In the genomic region with DNA sequence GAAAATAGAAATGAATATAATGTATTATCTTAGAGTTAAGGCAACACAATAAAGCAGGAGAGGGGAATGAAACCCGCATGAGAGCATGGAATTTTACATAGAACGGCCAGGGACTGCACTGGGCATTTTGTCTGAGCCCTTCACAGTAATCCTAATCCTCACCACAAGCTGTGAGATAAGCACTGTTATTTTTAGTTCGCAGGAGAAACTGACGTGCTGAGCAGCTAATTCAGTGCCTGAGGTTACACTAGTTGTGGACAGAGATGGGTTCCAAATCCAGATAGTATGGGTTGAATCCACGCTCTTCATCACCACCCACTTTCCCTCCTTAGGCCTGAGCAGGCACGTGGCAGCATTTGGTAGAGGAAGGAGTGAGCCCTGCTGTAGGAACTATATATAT, we compare ENCODE assay signal across 16 cellular contexts. TPM values are rescaled to one million over a fixed set of nuclear protein-coding genes. Genes with fewer than 3 reads are reported as not detected.
DNase-seq lines count a peak whose midpoint lies in the region; ATAC-seq and TF ChIP-seq lines count a peak whose summit lies in the region.
"Had no signal": no experiment of that assay in that cellular context is flagged by ENCODE, and none has a peak within 500 bp of the region (broad histone marks: within the 10 kb centered on the region; RNA-seq: fewer than 3 reads in every experiment).

No MANE protein-coding gene starts in this region.

- H3K4me3 ChIP-seq in HEK293 (ENCODE audit: low read depth, low read length) (no peak overlapping the region), left ventricle myocardium inferior (no peak overlapping the region), upper lobe of right lung (no peak overlapping the region)
- H3K4me3 ChIP-seq: A549; BLaER1 treated with 17β-estradiol and CSF1 and Interleukin-3, amounts not matched to agents 10 nM and 100 nM; K562; PC-9 had no signal

- H3K27ac Mint-ChIP-seq in central memory CD8-positive, alpha-beta T cell (ENCODE audit: low read depth), result peak overlapping the region; percentile 8
- H3K27ac Mint-ChIP-seq in progenitor cell of endocrine pancreas, result peak overlapping the region; percentile 85
- H3K27ac Mint-ChIP-seq in endothelial cell (ENCODE audit: unreplicated experiment), result no peak overlapping the region

- CTCF ChIA-PET in HEK293 (lab: Yijun Ruan, JAX), result no interaction called here

- no peaks in the 10 kb centered on the region for H3K4me1 Mint-ChIP-seq in central memory CD8-positive, alpha-beta T cell
- H3K4me1 Mint-ChIP-seq in progenitor cell of endocrine pancreas (ENCODE audit: low read depth) (no peaks in the 10 kb centered on the region), endothelial cell (ENCODE audit: unreplicated experiment) (no peaks in the 10 kb centered on the region)

- H3K27ac ChIP-seq in HEK293 (ENCODE audit: extremely low read depth, low read depth, low read length) (no peak overlapping the region), left ventricle myocardium inferior (replicated peaks) (peak overlapping the region; percentile 27), upper lobe of right lung (no peak overlapping the region)
- H3K27ac ChIP-seq: A549; BLaER1 treated with 17β-estradiol and CSF1 and Interleukin-3, amounts not matched to agents 10 nM and 100 nM; PC-9 had no signal

- peaks cover 19% of the 10 kb centered on the region for H3K36me3 Mint-ChIP-seq in central memory CD8-positive, alpha-beta T cell (ENCODE audit: insufficient read depth)
- H3K36me3 Mint-ChIP-seq in progenitor cell of endocrine pancreas (ENCODE audit: insufficient read depth) (peaks cover 30% of the 10 kb centered on the region), endothelial cell (ENCODE audit: low read depth, unreplicated experiment) (peaks cover 40% of the 10 kb centered on the region)

- ATAC-seq in central memory CD8-positive, alpha-beta T cell (replicated peaks; ENCODE audit: extremely low read depth, poor library complexity, severe bottlenecking), result no peak
- ATAC-seq in upper lobe of right lung, result no peak
- no peak for ATAC-seq in GM21737 (IDR thresholded peaks at IDR 0.05; ENCODE audit: unreplicated experiment)
- ATAC-seq: A549, K562 had no signal

- no peak for DNase-seq in central memory CD8-positive, alpha-beta T cell (ENCODE audit: low spot score in 2 of 2)
- DNase-seq in left ventricle myocardium inferior (no peak), progenitor cell of endocrine pancreas (ENCODE audit: low spot score, unreplicated experiment) (no peak), endothelial cell (ENCODE audit: low spot score) (no peak), T1000 (lab: John Stamatoyannopoulos, UW) (no peak), upper lobe of right lung (no peak)
- DNase-seq: MV-4-11, NCI-H1417, NCI-H1930, NCI-H446, PC-9 had no signal

- no peaks in the 10 kb centered on the region for H3K9me3 Mint-ChIP-seq in central memory CD8-positive, alpha-beta T cell
- H3K9me3 Mint-ChIP-seq in progenitor cell of endocrine pancreas (ENCODE audit: low read depth) (no peaks in the 10 kb centered on the region), endothelial cell (ENCODE audit: unreplicated experiment) (no peaks in the 10 kb centered on the region)

- intact Hi-C loops in left ventricle myocardium inferior (cut with micrococcal nuclease), result no loop called here
- intact Hi-C loops in upper lobe of right lung (cut with DNase I), result no loop called here

- POLR2A ChIA-PET in HEK293 (lab: Yijun Ruan, JAX), result no interaction called here

- H3K27me3 ChIP-seq in left ventricle myocardium inferior (ENCODE audit: low read depth) (no peaks in the 10 kb centered on the region), upper lobe of right lung (no peaks in the 10 kb centered on the region)
- H3K27me3 ChIP-seq: BLaER1 treated with 17β-estradiol and CSF1 and Interleukin-3, amounts not matched to agents 10 nM and 100 nM had no signal

- TF ChIP-seq CTCF in HEK293 (tag by site-specific recombination; IDR thresholded peaks at IDR 0.05), result no peak
- TF ChIP-seq CTCF in left ventricle myocardium inferior (IDR thresholded peaks at IDR 0.05; ENCODE audit: borderline replicate concordance), result no peak
- TF ChIP-seq CTCF in progenitor cell of endocrine pancreas (IDR thresholded peaks at IDR 0.05; ENCODE audit: unreplicated experiment), result no peak
- TF ChIP-seq CTCF in endothelial cell (IDR thresholded peaks at IDR 0.05; ENCODE audit: unreplicated experiment), result no peak
- TF ChIP-seq CTCF in upper lobe of right lung (IDR thresholded peaks at IDR 0.05), result no peak

- H3K36me3 ChIP-seq in HEK293 (ENCODE audit: control insufficient read depth in 2 of 2, insufficient read depth in 1 of 2, low read length in 2 of 2), result peaks cover 80 to 89% of the 10 kb centered on the region in 2 experiments
- peaks cover 75% of the 10 kb centered on the region for H3K36me3 ChIP-seq in left ventricle myocardium inferior
- peaks cover 33% of the 10 kb centered on the region for H3K36me3 ChIP-seq in upper lobe of right lung

- H3K4me3 Mint-ChIP-seq in central memory CD8-positive, alpha-beta T cell, result no peak overlapping the region
- H3K4me3 Mint-ChIP-seq in progenitor cell of endocrine pancreas (ENCODE audit: low read depth), result no peak overlapping the region
- no peak overlapping the region for H3K4me3 Mint-ChIP-seq in endothelial cell (ENCODE audit: unreplicated experiment)

- H3K9me3 ChIP-seq in HEK293 (ENCODE audit: control insufficient read depth, insufficient read depth, low read depth, low read length) (peaks cover 10% of the 10 kb centered on the region), left ventricle myocardium inferior (replicated peaks) (no peaks in the 10 kb centered on the region), upper lobe of right lung (no peaks in the 10 kb centered on the region)

- H3K4me1 ChIP-seq in HEK293 (ENCODE audit: control insufficient read depth, insufficient read depth, low read length) (peaks cover 7% of the 10 kb centered on the region), left ventricle myocardium inferior (peaks cover 53% of the 10 kb centered on the region), upper lobe of right lung (no peaks in the 10 kb centered on the region)
- H3K4me1 ChIP-seq: A549; BLaER1 treated with 17β-estradiol and CSF1 and Interleukin-3, amounts not matched to agents 10 nM and 100 nM had no signal

- H3K27me3 Mint-ChIP-seq in central memory CD8-positive, alpha-beta T cell, result no peaks in the 10 kb centered on the region
- H3K27me3 Mint-ChIP-seq in progenitor cell of endocrine pancreas (no peaks in the 10 kb centered on the region), endothelial cell (ENCODE audit: unreplicated experiment) (no peaks in the 10 kb centered on the region)

TF ChIP-seq in HEK293, 187 proteins besides CTCF, POLR2A, EP300 and RAD21:
- peak; percentile 47; the same call in 1 of the 2 replicates for TF ChIP-seq ZIC2 (tag by site-specific recombination; IDR thresholded peaks at IDR 0.05)
- TF ChIP-seq, protein P1, sequence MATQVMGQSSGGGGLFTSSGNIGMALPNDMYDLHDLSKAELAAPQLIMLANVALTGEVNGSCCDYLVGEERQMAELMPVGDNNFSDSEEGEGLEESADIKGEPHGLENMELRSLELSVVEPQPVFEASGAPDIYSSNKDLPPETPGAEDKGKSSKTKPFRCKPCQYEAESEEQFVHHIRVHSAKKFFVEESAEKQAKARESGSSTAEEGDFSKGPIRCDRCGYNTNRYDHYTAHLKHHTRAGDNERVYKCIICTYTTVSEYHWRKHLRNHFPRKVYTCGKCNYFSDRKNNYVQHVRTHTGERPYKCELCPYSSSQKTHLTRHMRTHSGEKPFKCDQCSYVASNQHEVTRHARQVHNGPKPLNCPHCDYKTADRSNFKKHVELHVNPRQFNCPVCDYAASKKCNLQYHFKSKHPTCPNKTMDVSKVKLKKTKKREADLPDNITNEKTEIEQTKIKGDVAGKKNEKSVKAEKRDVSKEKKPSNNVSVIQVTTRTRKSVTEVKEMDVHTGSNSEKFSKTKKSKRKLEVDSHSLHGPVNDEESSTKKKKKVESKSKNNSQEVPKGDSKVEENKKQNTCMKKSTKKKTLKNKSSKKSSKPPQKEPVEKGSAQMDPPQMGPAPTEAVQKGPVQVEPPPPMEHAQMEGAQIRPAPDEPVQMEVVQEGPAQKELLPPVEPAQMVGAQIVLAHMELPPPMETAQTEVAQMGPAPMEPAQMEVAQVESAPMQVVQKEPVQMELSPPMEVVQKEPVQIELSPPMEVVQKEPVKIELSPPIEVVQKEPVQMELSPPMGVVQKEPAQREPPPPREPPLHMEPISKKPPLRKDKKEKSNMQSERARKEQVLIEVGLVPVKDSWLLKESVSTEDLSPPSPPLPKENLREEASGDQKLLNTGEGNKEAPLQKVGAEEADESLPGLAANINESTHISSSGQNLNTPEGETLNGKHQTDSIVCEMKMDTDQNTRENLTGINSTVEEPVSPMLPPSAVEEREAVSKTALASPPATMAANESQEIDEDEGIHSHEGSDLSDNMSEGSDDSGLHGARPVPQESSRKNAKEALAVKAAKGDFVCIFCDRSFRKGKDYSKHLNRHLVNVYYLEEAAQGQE (tag by site-specific recombination; IDR thresholded peaks at IDR 0.05), result no peak

RNA-seq across cellular contexts. Expression of a gene that starts 24.8 kb away (rescaled TPM):
- total RNA-seq in left ventricle myocardium inferior, result 6.2 TPM
- 7.9 and 9.3 TPM in 2 replicates for total RNA-seq in progenitor cell of endocrine pancreas
- total RNA-seq in endothelial cell (ENCODE audit: unreplicated experiment), result 4.9 TPM
- 6.3 TPM for total RNA-seq in upper lobe of right lung
